ENCODE assay signal across 1 cellular context in the genomic region with DNA sequence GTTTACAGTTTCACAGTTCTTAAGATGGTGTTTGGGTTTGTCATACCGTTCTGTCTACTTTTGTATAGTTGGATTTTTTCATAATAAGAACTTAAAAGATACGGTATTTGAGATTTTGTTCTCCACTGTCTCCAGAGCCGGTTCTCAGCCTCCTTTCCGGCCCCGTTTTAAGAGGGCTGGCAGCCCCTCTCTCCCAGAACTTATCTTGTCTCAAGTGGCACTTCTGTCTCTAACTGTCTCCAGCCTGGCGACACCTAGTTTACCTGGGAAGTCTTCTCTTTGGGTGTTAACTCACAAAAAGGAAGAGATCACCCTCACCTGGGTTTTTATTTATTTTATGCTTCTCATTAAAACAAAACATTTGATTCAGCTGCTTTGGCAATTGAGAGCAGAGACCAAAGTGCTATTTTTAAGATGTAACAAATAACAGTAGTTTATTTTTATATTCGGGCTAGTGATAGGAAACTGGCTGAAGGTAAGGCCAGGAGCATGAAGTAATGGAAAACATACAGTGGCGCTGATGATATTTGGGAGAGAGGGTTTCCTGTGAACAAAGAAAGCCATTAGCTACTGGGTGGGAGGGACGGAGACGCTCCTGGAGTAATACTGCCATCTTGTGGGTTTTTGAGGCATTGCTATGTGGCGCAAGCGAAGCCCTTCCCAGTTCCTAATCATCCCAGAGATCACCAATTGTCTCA.
A peak's percentile ranks its signal among the peaks of the same experiment; 100 is the strongest.
TF ChIP-seq lines count a peak whose summit lies in the region.

No MANE protein-coding gene starts in this region.

TF ChIP-seq in HepG2, 621 proteins besides CTCF, POLR2A, EP300 and RAD21 (continued from another document):
- TF ChIP-seq REPIN1 (CRISPR knock-in tag; IDR thresholded peaks at IDR 0.05; ENCODE audit: borderline replicate concordance, low read depth) (peak; percentile 46; the same call in 1 of the 2 replicates), EED (CRISPR knock-in tag; IDR thresholded peaks at IDR 0.05) (no peak), ZNF496 (CRISPR knock-in tag; IDR thresholded peaks at IDR 0.05; ENCODE audit: insufficient replicate concordance) (no peak), ZMYM3 (CRISPR knock-in tag; IDR thresholded peaks at IDR 0.05) (no peak), ONECUT2 (CRISPR knock-in tag; IDR thresholded peaks at IDR 0.05) (no peak), STAG1 (CRISPR knock-in tag; IDR thresholded peaks at IDR 0.05) (peak; percentile 95), CEBPG (CRISPR knock-in tag; IDR thresholded peaks at IDR 0.05) (peak; percentile 62), ZNF607 (CRISPR knock-in tag; IDR thresholded peaks at IDR 0.05; ENCODE audit: borderline replicate concordance) (no peak), ELF3 (CRISPR knock-in tag; IDR thresholded peaks at IDR 0.05) (0 out of 2 replicates have a peak, but pooled peaks have one; percentile 15), TEAD3 (CRISPR knock-in tag; optimal IDR thresholded peaks at IDR 0.05; ENCODE audit: borderline replicate concordance) (peak; percentile 79), SALL1 (CRISPR knock-in tag; IDR thresholded peaks at IDR 0.05) (peak; percentile 43; the same call in 1 of the 2 replicates), ZNF136 (CRISPR knock-in tag; IDR thresholded peaks at IDR 0.05; ENCODE audit: low read depth) (no peak), RARA (CRISPR knock-in tag; IDR thresholded peaks at IDR 0.05) (no peak), ZNF124 (CRISPR knock-in tag; IDR thresholded peaks at IDR 0.05) (peak; percentile 40; the same call in 1 of the 2 replicates), KAT8 (CRISPR knock-in tag; IDR thresholded peaks at IDR 0.05) (peak; percentile 16; the same call in 1 of the 2 replicates), YEATS2 (CRISPR knock-in tag; IDR thresholded peaks at IDR 0.05; ENCODE audit: borderline replicate concordance) (0 out of 2 replicates have a peak, but pooled peaks have one; percentile 41), SMC3 (IDR thresholded peaks at IDR 0.05; ENCODE audit: low read length) (peak; percentile 89), PBX2 (CRISPR knock-in tag; IDR thresholded peaks at IDR 0.05) (no peak), YEATS4 (CRISPR knock-in tag; IDR thresholded peaks at IDR 0.05; ENCODE audit: borderline replicate concordance) (no peak), FOXA3 (CRISPR knock-in tag; IDR thresholded peaks at IDR 0.05) (no peak), MIXL1 (CRISPR knock-in tag; IDR thresholded peaks at IDR 0.05) (0 out of 2 replicates have a peak, but pooled peaks have one; percentile 11), GATAD2A (CRISPR knock-in tag; IDR thresholded peaks at IDR 0.05) (peak; percentile 20; the same call in 1 of the 2 replicates), RFXAP (CRISPR knock-in tag; IDR thresholded peaks at IDR 0.05; ENCODE audit: borderline replicate concordance) (no peak), SCMH1 (CRISPR knock-in tag; IDR thresholded peaks at IDR 0.05; ENCODE audit: borderline replicate concordance) (no peak), GFI1 (CRISPR knock-in tag; IDR thresholded peaks at IDR 0.05; ENCODE audit: borderline replicate concordance) (no peak), ZFP36 (IDR thresholded peaks at IDR 0.05; ENCODE audit: borderline replicate concordance, low read depth, low read length, partially characterized antibody) (no peak), XRCC5 (optimal IDR thresholded peaks at IDR 0.05; ENCODE audit: low read length) (peak; percentile 24), CBX1 (IDR thresholded peaks at IDR 0.05; ENCODE audit: low read depth) (no peak), FOXO1 (CRISPR knock-in tag; IDR thresholded peaks at IDR 0.05) (no peak), KLF11 (CRISPR knock-in tag; IDR thresholded peaks at IDR 0.05) (0 out of 2 replicates have a peak, but pooled peaks have one; percentile 34), SNAPC5 (CRISPR knock-in tag; IDR thresholded peaks at IDR 0.05; ENCODE audit: borderline replicate concordance) (no peak)
- TF ChIP-seq, protein P1, sequence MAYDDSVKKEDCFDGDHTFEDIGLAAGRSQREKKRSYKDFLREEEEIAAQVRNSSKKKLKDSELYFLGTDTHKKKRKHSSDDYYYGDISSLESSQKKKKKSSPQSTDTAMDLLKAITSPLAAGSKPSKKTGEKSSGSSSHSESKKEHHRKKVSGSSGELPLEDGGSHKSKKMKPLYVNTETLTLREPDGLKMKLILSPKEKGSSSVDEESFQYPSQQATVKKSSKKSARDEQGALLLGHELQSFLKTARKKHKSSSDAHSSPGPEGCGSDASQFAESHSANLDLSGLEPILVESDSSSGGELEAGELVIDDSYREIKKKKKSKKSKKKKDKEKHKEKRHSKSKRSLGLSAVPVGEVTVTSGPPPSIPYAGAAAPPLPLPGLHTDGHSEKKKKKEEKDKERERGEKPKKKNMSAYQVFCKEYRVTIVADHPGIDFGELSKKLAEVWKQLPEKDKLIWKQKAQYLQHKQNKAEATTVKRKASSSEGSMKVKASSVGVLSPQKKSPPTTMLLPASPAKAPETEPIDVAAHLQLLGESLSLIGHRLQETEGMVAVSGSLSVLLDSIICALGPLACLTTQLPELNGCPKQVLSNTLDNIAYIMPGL (CRISPR knock-in tag; IDR thresholded peaks at IDR 0.05; ENCODE audit: borderline replicate concordance in 1 of 2, low read depth in 1 of 2) = peak; percentile 29 to 54; a peak in 2 of 4 replicates
- TF ChIP-seq, protein P2, sequence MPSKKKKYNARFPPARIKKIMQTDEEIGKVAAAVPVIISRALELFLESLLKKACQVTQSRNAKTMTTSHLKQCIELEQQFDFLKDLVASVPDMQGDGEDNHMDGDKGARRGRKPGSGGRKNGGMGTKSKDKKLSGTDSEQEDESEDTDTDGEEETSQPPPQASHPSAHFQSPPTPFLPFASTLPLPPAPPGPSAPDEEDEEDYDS (CRISPR knock-in tag; IDR thresholded peaks at IDR 0.05) = 0 out of 2 replicates have a peak, but pooled peaks have one; percentile 13
TF ChIP-seq in HepG2: peak in this region for 22.
